In the genomic region with DNA sequence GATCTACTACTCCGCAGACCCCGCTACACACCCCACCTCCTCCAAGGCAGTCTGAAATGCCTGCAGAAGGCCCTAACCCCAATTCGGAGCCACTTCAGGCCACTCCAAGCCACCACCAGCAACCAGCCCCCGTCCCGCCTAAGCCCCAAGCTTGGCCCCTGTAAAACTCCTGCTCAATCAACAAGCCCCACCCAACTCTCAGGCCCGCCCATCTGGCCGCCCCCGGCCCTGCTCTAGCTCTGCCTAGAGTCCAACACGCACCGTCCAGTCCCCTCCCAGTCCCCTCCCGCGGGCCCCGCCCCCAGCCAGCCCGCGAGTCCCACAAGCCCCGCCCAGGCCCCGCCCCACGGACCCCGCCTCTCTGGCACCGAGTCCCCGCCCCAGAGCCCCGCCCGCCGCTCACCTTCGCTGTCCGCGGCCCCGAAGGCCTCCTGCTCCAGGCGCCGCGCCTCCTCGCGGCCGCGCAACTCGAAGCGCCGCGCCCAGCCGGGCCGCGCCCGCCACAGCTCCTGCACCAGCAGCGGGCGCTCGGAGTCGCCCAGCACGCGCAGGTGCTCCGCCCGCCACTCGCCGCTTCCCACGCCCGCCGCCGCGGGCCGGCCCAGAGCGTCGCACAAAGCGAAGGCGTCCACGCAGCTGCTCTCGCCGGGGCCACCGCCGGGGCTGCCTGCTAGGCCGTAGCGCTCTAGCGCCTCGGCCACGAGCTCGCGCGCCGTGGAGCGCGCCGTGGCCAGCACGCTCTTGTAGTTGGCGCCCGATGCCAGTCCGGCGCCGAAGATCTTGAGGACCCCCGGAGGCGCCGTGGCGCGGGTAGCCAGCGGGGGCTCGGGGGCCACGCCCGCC, we compare ENCODE assay signal across 1 cellular context.
TF ChIP-seq lines count a peak whose summit lies in the region.

No MANE protein-coding gene starts in this region.

TF ChIP-seq in IMR-90, 13 proteins besides CTCF, POLR2A, EP300 and RAD21:
- TF ChIP-seq SMC3 (IDR thresholded peaks at IDR 0.05; ENCODE audit: low read depth, low read length) (peak; percentile 55), MAFK (IDR thresholded peaks at IDR 0.05; ENCODE audit: low read depth, low read length) (no peak)
- TF ChIP-seq, protein P1, sequence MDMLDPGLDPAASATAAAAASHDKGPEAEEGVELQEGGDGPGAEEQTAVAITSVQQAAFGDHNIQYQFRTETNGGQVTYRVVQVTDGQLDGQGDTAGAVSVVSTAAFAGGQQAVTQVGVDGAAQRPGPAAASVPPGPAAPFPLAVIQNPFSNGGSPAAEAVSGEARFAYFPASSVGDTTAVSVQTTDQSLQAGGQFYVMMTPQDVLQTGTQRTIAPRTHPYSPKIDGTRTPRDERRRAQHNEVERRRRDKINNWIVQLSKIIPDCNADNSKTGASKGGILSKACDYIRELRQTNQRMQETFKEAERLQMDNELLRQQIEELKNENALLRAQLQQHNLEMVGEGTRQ (IDR thresholded peaks at IDR 0.05; ENCODE audit: low read depth, low read length) = no peak
